8 cellular contexts compared by ENCODE assay signal in genomic region chr7:2870471-2870941, GRCh38. TPM values are rescaled to one million over a fixed set of nuclear protein-coding genes. Genes with fewer than 3 reads are reported as not detected.
A peak's percentile ranks its signal among the peaks of the same experiment; 100 is the strongest.
DNase-seq lines count a peak whose midpoint lies in the region; ATAC-seq and TF ChIP-seq lines count a peak whose summit lies in the region.

No MANE protein-coding gene starts in this region.

- H3K4me1 ChIP-seq in body of pancreas (no peaks in the 10 kb centered on the region), stomach smooth muscle (ENCODE audit: control insufficient read depth, insufficient read depth, low read length) (peaks cover 5% of the 10 kb centered on the region)

- H3K27me3 ChIP-seq in body of pancreas (no peaks in the 10 kb centered on the region), stomach smooth muscle (ENCODE audit: control insufficient read depth in 1 of 2, insufficient read depth in 2 of 2, low read length in 2 of 2) (no peaks in the 10 kb centered on the region)

- H3K27ac ChIP-seq in body of pancreas (no peak overlapping the region), stomach smooth muscle (ENCODE audit: low read length) (no peak overlapping the region)

- H3K4me3 ChIP-seq in body of pancreas (no peak overlapping the region), stomach smooth muscle (ENCODE audit: low read length in 2 of 2) (peak overlapping the region; percentile 25 to 35)

- H3K36me3 ChIP-seq in body of pancreas (replicated peaks in 1 of 2; ENCODE audit: insufficient read depth in 1 of 2, low read depth in 2 of 2) (no peaks in the 10 kb centered on the region), stomach smooth muscle (ENCODE audit: control insufficient read depth in 2 of 2, insufficient read depth in 2 of 2, low read length in 2 of 2) (no peaks in the 10 kb centered on the region)

- no peaks in the 10 kb centered on the region for H3K9me3 ChIP-seq in body of pancreas
- no peaks in the 10 kb centered on the region for H3K9me3 ChIP-seq in stomach smooth muscle (ENCODE audit: control insufficient read depth in 2 of 2, low read length in 2 of 2)

- H3K9ac ChIP-seq in stomach smooth muscle (ENCODE audit: low read length in 2 of 2) = peak overlapping the region in 1 of 2 donors; percentile 20

- ATAC-seq in HG02885 (IDR thresholded peaks at IDR 0.05; ENCODE audit: poor library complexity, unreplicated experiment) (peak; percentile 58), body of pancreas (peak; percentile 52), left lobe of liver (peak; percentile 77)

- intact Hi-C loops in body of pancreas (cut with DNase I) = no loop called here

- TF ChIP-seq CTCF in body of pancreas (IDR thresholded peaks at IDR 0.05) = no peak

- DNase-seq in DMS53 (lab: John Stamatoyannopoulos, UW) (peak; percentile 60), T follicular helper cell (ENCODE audit: low read depth) (peak; percentile 23), body of pancreas (peak; percentile 24 to 72 (median 42)), left lobe of liver (ENCODE audit: low spot score) (no peak), NCI-H1694 (lab: John Stamatoyannopoulos, UW) (no peak), NCI-H526 treated with DMSO at 0.1 percent for 48 hours (lab: John Stamatoyannopoulos, UW) (no peak)

- no peak for TF ChIP-seq POLR2A in body of pancreas (IDR thresholded peaks at IDR 0.05)

- WGBS in body of pancreas, 2 donors = 28 to 39% methylated on average over 9 to 10 of the region's 10 CpGs

RNA-seq across cellular contexts. Expression of gene GNA12, which starts 26.4 kb away (rescaled TPM):
- total RNA-seq in body of pancreas = 10 to 100 TPM; 12.2 to 17.5 TPM
- 16.2 TPM for total RNA-seq in left lobe of liver

Comparison
In these comparisons a context has a peak if more than half of its experiments do, and no peak if none do; other contexts are left out.
1. DNase-seq: peak in DMS53 (single experiment), T follicular helper cell (single experiment) and body of pancreas (4 of 4); none in left lobe of liver (single experiment), NCI-H1694 (single experiment) and NCI-H526 treated with DMSO at 0.1 percent for 48 hours (single experiment).
2. H3K4me3 ChIP-seq: peak in stomach smooth muscle (2 of 2); none in body of pancreas (0 of 2).
3. Peak in every context shown above with its lines, with median percentiles within 50 percentile points of each other: ATAC-seq.